In the genomic region with DNA sequence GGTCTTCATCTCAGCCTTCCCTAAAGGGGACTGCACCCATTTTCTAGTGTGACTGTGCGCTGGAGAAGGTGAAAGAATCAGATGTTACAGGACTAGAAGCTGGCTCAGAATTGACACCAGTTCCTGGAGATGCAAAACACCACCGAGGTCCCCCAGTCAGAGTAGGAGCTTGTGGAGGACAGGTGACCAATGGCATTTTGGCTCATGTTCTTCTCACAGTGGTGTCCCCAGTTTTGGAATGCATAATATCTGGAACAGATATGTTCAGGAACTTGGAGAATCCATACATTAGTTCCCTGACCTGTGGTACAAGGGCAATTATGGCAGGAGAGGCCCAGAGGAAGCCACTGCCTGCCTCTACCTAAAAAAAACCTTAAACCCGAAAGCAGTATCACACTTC, we compare ENCODE assay signal across 21 cellular contexts.
DNase-seq lines count a peak whose midpoint lies in the region; ATAC-seq, FAIRE-seq and TF ChIP-seq lines count a peak whose summit lies in the region.
"Had no signal": no experiment of that assay in that cellular context is flagged by ENCODE, and none has a peak within 500 bp of the region (broad histone marks: within the 10 kb centered on the region; RNA-seq: fewer than 3 reads in every experiment).

No MANE protein-coding gene starts in this region.

- peaks cover 0 to 2% (median 0%) of the 10 kb centered on the region in 7 donors for H3K9me3 Mint-ChIP-seq in CD14-positive monocyte
- no peaks in the 10 kb centered on the region for H3K9me3 Mint-ChIP-seq in naive thymus-derived CD4-positive, alpha-beta T cell
- H3K9me3 Mint-ChIP-seq: CD4-positive, alpha-beta memory T cell; HFFc6 had no signal

- FAIRE-seq in urothelium cell line (lab: Jason Lieb, UNC), result peak; percentile 59
- FAIRE-seq: A204.1, G401.6, GM12892 had no signal

- intact Hi-C loops in CD14-positive monocyte (cut with micrococcal nuclease) (no loop called here), breast epithelium (cut with DNase I; ENCODE audit: low total_unique reads) (no loop called here)
- intact Hi-C loops in naive thymus-derived CD4-positive, alpha-beta T cell (cut with micrococcal nuclease), result no loop called here

- no peaks in the 10 kb centered on the region for H3K27me3 ChIP-seq in breast epithelium
- H3K27me3 ChIP-seq in naive thymus-derived CD4-positive, alpha-beta T cell (ENCODE audit: control insufficient read depth in 2 of 2, insufficient read depth in 2 of 2, low read length in 2 of 2), result no peaks in the 10 kb centered on the region
- H3K27me3 ChIP-seq: BE2C; BLaER1 treated with 17β-estradiol and CSF1 and Interleukin-3, amounts not matched to agents 10 nM and 100 nM had no signal

- H3K36me3 Mint-ChIP-seq in CD14-positive monocyte, result no peaks in the 10 kb centered on the region
- peaks cover 0 to 2% (median 0%) of the 10 kb centered on the region in 5 donors for H3K36me3 Mint-ChIP-seq in naive thymus-derived CD4-positive, alpha-beta T cell
- H3K36me3 Mint-ChIP-seq: CD4-positive, alpha-beta memory T cell had no signal

- H3K4me3 ChIP-seq in breast epithelium, result no peak overlapping the region
- no peak overlapping the region for H3K4me3 ChIP-seq in naive thymus-derived CD4-positive, alpha-beta T cell (ENCODE audit: low read length)
- H3K4me3 ChIP-seq: BLaER1 treated with 17β-estradiol and CSF1 and Interleukin-3, amounts not matched to agents 10 nM and 100 nM; HAP-1 had no signal

- H3K27ac Mint-ChIP-seq in CD14-positive monocyte, result no peak overlapping the region
- H3K27ac Mint-ChIP-seq in naive thymus-derived CD4-positive, alpha-beta T cell, result no peak overlapping the region
- H3K27ac Mint-ChIP-seq: CD4-positive, alpha-beta memory T cell; HFFc6 had no signal

- DNase-seq in CD14-positive monocyte (ENCODE audit: low spot score), result peak; percentile 25
- peak; percentile 65 for DNase-seq in mesenteric fat pad (ENCODE audit: low spot score)
- no peak for DNase-seq in urothelium cell line (ENCODE audit: low spot score)
- DNase-seq in breast epithelium (ENCODE audit: low spot score in 2 of 2), result no peak
- no peak for DNase-seq in SKM-1 (lab: John Stamatoyannopoulos, UW; ENCODE audit: unreplicated experiment)
- DNase-seq in naive thymus-derived CD4-positive, alpha-beta T cell, result no peak
- DNase-seq: BE2C; Calu3; CD4-positive, alpha-beta memory T cell; COR-L47; DMS53; DMS79 treated with DMSO at 0.1 percent for 48 hours; GOT3 had no signal

- no peak for ATAC-seq in naive thymus-derived CD4-positive, alpha-beta T cell

- TF ChIP-seq CTCF in CD14-positive monocyte (IDR thresholded peaks at IDR 0.05) (no peak), breast epithelium (IDR thresholded peaks at IDR 0.05) (no peak)

- no peaks in the 10 kb centered on the region for H3K4me1 ChIP-seq in breast epithelium
- peaks cover 0 to 6% of the 10 kb centered on the region in 2 donors for H3K4me1 ChIP-seq in naive thymus-derived CD4-positive, alpha-beta T cell (ENCODE audit: control insufficient read depth in 2 of 2, insufficient read depth in 2 of 2, low read length in 2 of 2)
- H3K4me1 ChIP-seq: BE2C had no signal

- H3K4me1 Mint-ChIP-seq in CD14-positive monocyte, result no peaks in the 10 kb centered on the region
- H3K4me1 Mint-ChIP-seq in naive thymus-derived CD4-positive, alpha-beta T cell, result peaks cover 0 to 14% (median 11%) of the 10 kb centered on the region in 7 donors

- POLR2A ChIA-PET in naive thymus-derived CD4-positive, alpha-beta T cell (lab: Charles Lee), result no interaction called here

- no peak for TF ChIP-seq POLR2A in breast epithelium (IDR thresholded peaks at IDR 0.05)

- CTCF ChIA-PET in naive thymus-derived CD4-positive, alpha-beta T cell (lab: Charles Lee), result interaction anchor here (0.8 kb wide), 1 partner anchor 45 kb away, joined by 3 read pairs; no protein-coding TSS in a partner anchor

- H3K27ac ChIP-seq in KOPT-K1 (ENCODE audit: low read depth, low read length, poor library complexity, severe bottlenecking) (peak overlapping the region; percentile 2), breast epithelium (no peak overlapping the region)
- H3K27ac ChIP-seq in naive thymus-derived CD4-positive, alpha-beta T cell (ENCODE audit: low read depth, low read length), result no peak overlapping the region
- H3K27ac ChIP-seq: 22Rv1; BLaER1 treated with 17β-estradiol and CSF1 and Interleukin-3, amounts not matched to agents 10 nM and 100 nM had no signal

- H3K9me3 ChIP-seq in KOPT-K1 (ENCODE audit: insufficient read depth, low read length, poor library complexity, severe bottlenecking) (no peaks in the 10 kb centered on the region), breast epithelium (no peaks in the 10 kb centered on the region)
- H3K9me3 ChIP-seq in naive thymus-derived CD4-positive, alpha-beta T cell (ENCODE audit: control insufficient read depth in 2 of 3, low read length in 3 of 3), result no peaks in the 10 kb centered on the region
- H3K9me3 ChIP-seq: BE2C had no signal

- H3K36me3 ChIP-seq in KOPT-K1 (ENCODE audit: insufficient read depth, low read length) (peaks cover 90% of the 10 kb centered on the region), breast epithelium (no peaks in the 10 kb centered on the region)
- no peaks in the 10 kb centered on the region for H3K36me3 ChIP-seq in naive thymus-derived CD4-positive, alpha-beta T cell (ENCODE audit: control insufficient read depth in 2 of 3, insufficient read depth in 3 of 3, low read length in 3 of 3)
- H3K36me3 ChIP-seq: BE2C; BLaER1 treated with 17β-estradiol and CSF1 and Interleukin-3, amounts not matched to agents 10 nM and 100 nM; HAP-1 had no signal

- H3K27me3 Mint-ChIP-seq in CD14-positive monocyte (ENCODE audit: low read depth in 3 of 3), result peaks cover 0 to 5% (median 2%) of the 10 kb centered on the region in 3 donors
- no peaks in the 10 kb centered on the region for H3K27me3 Mint-ChIP-seq in naive thymus-derived CD4-positive, alpha-beta T cell
- H3K27me3 Mint-ChIP-seq: CD4-positive, alpha-beta memory T cell had no signal

- H3K4me3 Mint-ChIP-seq in CD14-positive monocyte, result no peak overlapping the region
- no peak overlapping the region for H3K4me3 Mint-ChIP-seq in naive thymus-derived CD4-positive, alpha-beta T cell
- H3K4me3 Mint-ChIP-seq: CD4-positive, alpha-beta memory T cell; HFFc6 had no signal

Comparison
In these comparisons a context has a peak if more than half of its experiments do, and no peak if none do; other contexts are left out.
1. DNase-seq: peak in CD14-positive monocyte (single experiment) and mesenteric fat pad (single experiment); none in urothelium cell line (single experiment), breast epithelium (0 of 2), SKM-1 (single experiment) and naive thymus-derived CD4-positive, alpha-beta T cell (0 of 9).